ENCODE assay signal across 29 cellular contexts in genomic region chr12:3558255-3558654, GRCh38.
"Had no signal": no experiment of that assay in that cellular context is flagged by ENCODE, and none has a peak within 500 bp of the region (broad histone marks: within the 10 kb centered on the region; RNA-seq: fewer than 3 reads in every experiment).

No MANE protein-coding gene starts in this region.

- H3K36me3 Mint-ChIP-seq: activated naive CD8-positive, alpha-beta T cell; WTC11 had no signal

- H3K4me3 ChIP-seq: MG63, Peyer's patch, SJSA1 had no signal

- H3K4me3 Mint-ChIP-seq: activated CD8-positive, alpha-beta T cell treated with anti-CD3 and anti-CD28 coated beads, Interleukin-2, amount 10 ng/mL, durations not matched to agents 7 days and 5 days; activated naive CD4-positive, alpha-beta T cell treated with anti-CD3 and anti-CD28 coated beads for 36 hours; activated naive CD8-positive, alpha-beta T cell; T-helper 1 cell treated with Interleukin-12 subunit alpha and Interleukin-12 subunit beta and Interleukin-4 antibody, amounts not matched to agents 30 μg/mL and 1 μg/mL, for 36 hours; WTC11 had no signal

- H3K27ac ChIP-seq: Peyer's patch, SJSA1 had no signal

- H3K4me1 ChIP-seq: Peyer's patch, SJSA1 had no signal

- DNase-seq: activated CD4-positive, alpha-beta T cell treated with anti-CD3 and anti-CD28 coated beads for 48 hours; activated CD4-positive, alpha-beta T cell treated with anti-CD3 and anti-CD28 coated beads, Interleukin-2, amount 50 U/mL, for 4 hours; activated CD4-positive, CD25-positive, alpha-beta regulatory T cell treated with anti-CD3 and anti-CD28 coated beads, Interleukin-2, amount 50 U/mL, for 72 hours; activated CD8-positive, alpha-beta memory T cell treated with anti-CD3 and anti-CD28 coated beads, Interleukin-2, amount 50 U/mL, for 48 hours; activated CD8-positive, alpha-beta T cell treated with anti-CD3 and anti-CD28 coated beads, Interleukin-2, amount 10 ng/mL, durations not matched to agents 7 days and 5 days; activated gamma-delta T cell; activated naive CD4-positive, alpha-beta T cell treated with anti-CD3 and anti-CD28 coated beads for 36 hours; activated T-cell treated with anti-CD3 and anti-CD28 coated beads, Interleukin-2, amount 50 U/mL, for 1 hour; amygdala; central memory CD4-positive, alpha-beta T cell; MG63; MV-4-11; NCI-H1092 treated with DMSO at 0.1 percent for 48 hours; NCI-H1417 treated with DMSO at 0.1 percent for 48 hours; NCI-H1694; NCI-H2029; NCI-H2171 treated with DMSO at 0.1 percent for 48 hours; NCI-H226; NCI-H526; NCI-H774; NK-92 treated with Interleukin-12 subunit alpha and Interleukin-12 subunit beta, amount 100 ng/mL, for 24 hours; Peyer's patch; SHP77; SW 1271 had no signal

- ATAC-seq: activated CD8-positive, alpha-beta T cell treated with anti-CD3 and anti-CD28 coated beads, Interleukin-2, amount 10 ng/mL, durations not matched to agents 7 days and 5 days; SK-N-SH treated with all-trans-retinoic acid at 6 μM for 48 hours; WTC11 had no signal

- H3K27ac Mint-ChIP-seq: activated CD8-positive, alpha-beta T cell treated with anti-CD3 and anti-CD28 coated beads, Interleukin-2, amount 10 ng/mL, durations not matched to agents 7 days and 5 days; activated naive CD4-positive, alpha-beta T cell treated with anti-CD3 and anti-CD28 coated beads for 36 hours; activated naive CD8-positive, alpha-beta T cell; T-helper 1 cell treated with Interleukin-12 subunit alpha and Interleukin-12 subunit beta and Interleukin-4 antibody, amounts not matched to agents 30 μg/mL and 1 μg/mL, for 36 hours; WTC11 had no signal

- H3K9me3 Mint-ChIP-seq: activated naive CD4-positive, alpha-beta T cell treated with anti-CD3 and anti-CD28 coated beads for 36 hours; T-helper 1 cell treated with Interleukin-12 subunit alpha and Interleukin-12 subunit beta and Interleukin-4 antibody, amounts not matched to agents 30 μg/mL and 1 μg/mL, for 36 hours had no signal

- H3K9me3 ChIP-seq: MG63, Peyer's patch, SJSA1 had no signal

- H3K27me3 ChIP-seq: Peyer's patch had no signal

- H3K36me3 ChIP-seq: MG63, Peyer's patch, SJSA1 had no signal
